20 cellular contexts compared by ENCODE assay signal in the genomic region with DNA sequence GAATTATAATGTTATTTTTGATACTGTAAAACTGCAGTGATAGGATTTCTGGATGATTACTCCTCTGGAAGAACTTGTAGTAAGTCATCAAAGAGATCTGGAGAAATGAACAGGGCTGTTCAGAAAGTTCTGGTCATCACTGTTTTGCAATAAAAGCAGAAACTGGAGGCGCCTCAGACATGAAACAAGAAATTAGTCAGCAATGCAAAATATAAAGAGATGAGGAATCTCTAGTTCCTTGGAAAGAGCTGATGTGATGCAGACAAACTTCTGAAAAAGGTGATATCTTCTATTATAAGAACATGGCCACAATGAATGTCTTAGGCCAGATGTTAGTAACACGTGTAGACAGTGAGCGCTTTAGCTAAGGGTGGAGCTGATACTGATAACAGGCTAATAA. TPM values are rescaled to one million over a fixed set of nuclear protein-coding genes. Genes with fewer than 3 reads are reported as not detected.
DNase-seq lines count a peak whose midpoint lies in the region; ATAC-seq and TF ChIP-seq lines count a peak whose summit lies in the region.
"Had no signal": no experiment of that assay in that cellular context is flagged by ENCODE, and none has a peak within 500 bp of the region (broad histone marks: within the 10 kb centered on the region; RNA-seq: fewer than 3 reads in every experiment).

No MANE protein-coding gene starts in this region.

- DNase-seq in stimulated activated CD4-positive, alpha-beta T cell treated with anti-CD3 and anti-CD28 coated beads, Interleukin-1b, Interleukin-23, amount 100 ng/mL, for 48 hours = peak; percentile 20
- no peak for DNase-seq in stimulated activated CD4-positive, alpha-beta T cell treated with anti-CD3 and anti-CD28 coated beads, Interleukin-12 subunit alpha, Interleukin-12 subunit beta, amount 100 ng/mL, for 4 hours
- DNase-seq in fibroblast of peridontal ligament (ENCODE audit: extremely low read depth) (peak; percentile 47), vagina (ENCODE audit: extremely low spot score in 2 of 2) (no peak), NCI-H345 (lab: John Stamatoyannopoulos, UW) (no peak), HuH-7 (ENCODE audit: low spot score) (no peak)
- DNase-seq: activated naive CD4-positive, alpha-beta T cell treated with anti-CD3 and anti-CD28 coated beads, Interleukin-2, amount 50 U/mL, for 16 hours; dorsolateral prefrontal cortex; Karpas-422; NCI-H1048; NCI-H524; substantia nigra had no signal

- no peaks in the 10 kb centered on the region for H3K4me1 ChIP-seq in vagina

- intact Hi-C loops in vagina (cut with DNase I) = no loop called here

- peak; percentile 95 for ATAC-seq in activated T-helper 17 cell treated with anti-CD3 and anti-CD28 coated beads, Interleukin-2, amount 50 U/mL, for 72 hours (replicated peaks)
- ATAC-seq: right cardiac atrium had no signal

- no peaks in the 10 kb centered on the region for H3K9me3 ChIP-seq in vagina

- peak overlapping the region; percentile 87 for H3K27ac Mint-ChIP-seq in activated T-helper 17 cell treated with anti-CD3 and anti-CD28 coated beads, Interleukin-2, amount 50 U/mL, for 72 hours

- peak overlapping the region; percentile 62 for H3K4me3 Mint-ChIP-seq in activated T-helper 17 cell treated with anti-CD3 and anti-CD28 coated beads, Interleukin-2, amount 50 U/mL, for 72 hours

- H3K36me3 ChIP-seq in vagina = peaks cover 3 to 95% of the 10 kb centered on the region in 2 donors

- H3K4me3 ChIP-seq in vagina = no peak overlapping the region
- H3K4me3 ChIP-seq: dorsolateral prefrontal cortex had no signal

- peaks cover 18% of the 10 kb centered on the region for H3K4me1 Mint-ChIP-seq in activated T-helper 17 cell treated with anti-CD3 and anti-CD28 coated beads, Interleukin-2, amount 50 U/mL, for 72 hours

- peak overlapping the region; percentile 27 for H3K27ac ChIP-seq in vagina
- H3K27ac ChIP-seq: C4-2B had no signal

- peaks cover 97% of the 10 kb centered on the region for H3K36me3 Mint-ChIP-seq in activated T-helper 17 cell treated with anti-CD3 and anti-CD28 coated beads, Interleukin-2, amount 50 U/mL, for 72 hours (ENCODE audit: low read depth)

- TF ChIP-seq CTCF in vagina (IDR thresholded peaks at IDR 0.05) = no peak

- no peak for TF ChIP-seq POLR2A in vagina (IDR thresholded peaks at IDR 0.05)

- H3K27me3 ChIP-seq in vagina = no peaks in the 10 kb centered on the region
- H3K27me3 ChIP-seq: dorsolateral prefrontal cortex had no signal

- H3K9me3 Mint-ChIP-seq in activated T-helper 17 cell treated with anti-CD3 and anti-CD28 coated beads, Interleukin-2, amount 50 U/mL, for 72 hours = no peaks in the 10 kb centered on the region

- no peaks in the 10 kb centered on the region for H3K27me3 Mint-ChIP-seq in activated T-helper 17 cell treated with anti-CD3 and anti-CD28 coated beads, Interleukin-2, amount 50 U/mL, for 72 hours

RNA-seq across cellular contexts. Expression of a gene that starts 9.5 kb away (rescaled TPM):
- total RNA-seq in activated T-helper 17 cell treated with anti-CD3 and anti-CD28 coated beads, Interleukin-2, amount 50 U/mL, for 72 hours = 100 to 1,000 TPM; 187 to 214 TPM
- total RNA-seq in vagina = 121 TPM

RNA-seq across cellular contexts. Expression of a gene that starts 9.8 kb away (rescaled TPM):
- 10 to 100 TPM; 40.3 to 53.4 TPM for total RNA-seq in activated T-helper 17 cell treated with anti-CD3 and anti-CD28 coated beads, Interleukin-2, amount 50 U/mL, for 72 hours
- total RNA-seq in vagina = 13.8 TPM

RNA-seq across cellular contexts. Expression of a gene that starts 19.3 kb away (rescaled TPM):
- total RNA-seq in activated T-helper 17 cell treated with anti-CD3 and anti-CD28 coated beads, Interleukin-2, amount 50 U/mL, for 72 hours = not detected
- not detected for total RNA-seq in vagina
- total RNA-seq: activated CD8-positive, alpha-beta memory T cell treated with anti-CD3 and anti-CD28 coated beads for 36 hours; bronchial epithelial cell; HT-29; liver; osteocyte; right cardiac atrium had no signal

RNA-seq across cellular contexts. Expression of a gene that starts 28.1 kb away (rescaled TPM):
- under 1 TPM; 0.48 TPM for total RNA-seq in activated T-helper 17 cell treated with anti-CD3 and anti-CD28 coated beads, Interleukin-2, amount 50 U/mL, for 72 hours
- 5.4 TPM for total RNA-seq in vagina

RNA-seq across cellular contexts. Expression of a gene that starts 33.6 kb away (rescaled TPM):
- not detected for total RNA-seq in activated T-helper 17 cell treated with anti-CD3 and anti-CD28 coated beads, Interleukin-2, amount 50 U/mL, for 72 hours
- not detected for total RNA-seq in vagina
- total RNA-seq: bronchial epithelial cell, HT-29, osteocyte, right cardiac atrium had no signal

Comparison
In these comparisons a context has a peak if more than half of its experiments do, and no peak if none do; other contexts are left out.
1. DNase-seq: peak in stimulated activated CD4-positive, alpha-beta T cell treated with anti-CD3 and anti-CD28 coated beads, Interleukin-1b, Interleukin-23, amount 100 ng/mL, for 48 hours (single experiment) and fibroblast of peridontal ligament (single experiment); none in stimulated activated CD4-positive, alpha-beta T cell treated with anti-CD3 and anti-CD28 coated beads, Interleukin-12 subunit alpha, Interleukin-12 subunit beta, amount 100 ng/mL, for 4 hours (single experiment), vagina (0 of 2), NCI-H345 (single experiment) and HuH-7 (single experiment).